8 cellular contexts compared by ENCODE assay signal in the genomic region with DNA sequence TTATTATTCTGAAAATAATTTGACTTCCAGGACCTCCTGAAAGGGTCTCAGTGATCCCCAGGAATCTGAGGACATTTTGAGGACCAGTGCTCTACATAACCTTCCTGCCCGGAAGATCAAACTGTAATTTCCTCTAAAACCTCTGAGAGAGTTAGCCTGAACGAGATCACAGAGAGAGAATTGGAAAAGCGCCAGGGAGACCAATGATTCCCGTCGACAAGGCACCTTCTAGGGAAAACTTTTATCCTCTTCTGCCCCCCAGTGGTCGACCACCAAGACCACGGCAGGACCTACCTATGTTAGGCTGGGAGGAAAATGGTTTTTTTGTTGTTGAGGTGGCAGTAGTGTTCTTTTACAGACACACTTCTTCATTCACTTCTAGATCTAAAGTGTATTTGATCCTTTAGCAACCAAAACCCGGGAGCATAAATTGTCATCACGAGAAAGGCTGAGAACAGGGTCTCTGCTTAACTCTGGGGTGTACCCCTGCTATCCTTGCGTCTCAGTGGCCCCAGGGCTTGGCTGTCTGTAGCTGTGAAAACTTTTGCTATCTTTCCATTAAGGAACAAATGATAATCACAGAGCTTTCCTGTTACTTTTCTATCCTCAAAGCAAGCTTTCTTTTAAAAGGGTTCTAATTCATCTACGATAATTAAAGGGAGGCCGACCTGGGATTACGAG.
DNase-seq lines count a peak whose midpoint lies in the region; ATAC-seq and TF ChIP-seq lines count a peak whose summit lies in the region.

No MANE protein-coding gene starts in this region.

- TF ChIP-seq CTCF in Loucy (conservative IDR thresholded peaks at IDR 0.05; ENCODE audit: low read length) (peak; percentile 93), MCF 10A (IDR thresholded peaks at IDR 0.05; ENCODE audit: unreplicated experiment) (peak; percentile 59)

- no peak overlapping the region for H3K27ac Mint-ChIP-seq in MCF 10A (ENCODE audit: low read depth, unreplicated experiment)

- intact Hi-C loops in MCF 10A (cut with micrococcal nuclease) = loop anchor here (1.0 kb wide), 3 partner anchors 88 to 351 kb away; no protein-coding TSS in a partner anchor

- H3K9me2 ChIP-seq in Loucy (replicated peaks; ENCODE audit: low read depth, low read length) = no peaks in the 10 kb centered on the region

- H3K4me3 ChIP-seq in Loucy (ENCODE audit: low read length, poor library complexity, severe bottlenecking) = peak overlapping the region; percentile 8

- peaks cover 10% of the 10 kb centered on the region; the same call in 1 of the 2 replicates for H3K9me3 ChIP-seq in Loucy (ENCODE audit: insufficient read depth, low read depth, low read length)

- H3K9ac ChIP-seq in Loucy (ENCODE audit: low read depth, low read length, poor library complexity, severe bottlenecking) = peak overlapping the region; percentile 12

- no peaks in the 10 kb centered on the region for H3K27me3 ChIP-seq in Loucy (ENCODE audit: insufficient read depth, low read length, poor library complexity, severe bottlenecking)

- no peaks in the 10 kb centered on the region for H3K4me1 Mint-ChIP-seq in MCF 10A (ENCODE audit: insufficient read depth, unreplicated experiment)

- no peaks in the 10 kb centered on the region for H3F3A ChIP-seq in Loucy (ENCODE audit: low read depth)

- no peaks in the 10 kb centered on the region for H3K27me3 Mint-ChIP-seq in MCF 10A (ENCODE audit: insufficient read depth, unreplicated experiment)

- DNase-seq in DMS79 (lab: John Stamatoyannopoulos, UW) (peak; percentile 80), SHP77 (lab: John Stamatoyannopoulos, UW) (peak; percentile 85 to 88), MCF 10A (ENCODE audit: unreplicated experiment) (peak; percentile 91), iPS-NIHi7 (ENCODE audit: extremely low spot score) (peak; percentile 93), cerebellar nuclear complex (lab: John Stamatoyannopoulos, UW) (no peak)
- DNase-seq in stimulated activated CD4-positive, alpha-beta T cell treated with anti-CD3 and anti-CD28 coated beads, Interleukin-12 subunit alpha, Interleukin-12 subunit beta, amount 100 ng/mL, for 4 hours = peak; percentile 23

- peak overlapping the region; percentile 82 for H2AFZ ChIP-seq in Loucy (ENCODE audit: low read length)

- H4K20me1 ChIP-seq in Loucy (ENCODE audit: insufficient read depth, low read length, poor library complexity, severe bottlenecking) = no peaks in the 10 kb centered on the region

- POLR2A ChIA-PET in MCF 10A (lab: Yijun Ruan, JAX) = interaction anchor here (0.6 to 1.1 kb wide), 2 partner anchors 141 to 309 kb away, joined by 3 to 4 read pairs; no protein-coding TSS in a partner anchor

- H3K79me2 ChIP-seq in Loucy (ENCODE audit: insufficient read depth, low read length) = no peaks in the 10 kb centered on the region

- H3K4me3 Mint-ChIP-seq in MCF 10A (ENCODE audit: unreplicated experiment) = no peak overlapping the region

- CTCF ChIA-PET in MCF 10A (lab: Yijun Ruan, JAX) = interaction anchor here (0.6 to 2.4 kb wide), 13 partner anchors 10 to 180 kb away, joined by 3 to 15 read pairs (median 5); no protein-coding TSS in a partner anchor

- H3K9me3 Mint-ChIP-seq in MCF 10A (ENCODE audit: unreplicated experiment) = peaks cover 16% of the 10 kb centered on the region

- peak overlapping the region; percentile 49 for H3K4me2 ChIP-seq in Loucy (ENCODE audit: low read depth, low read length, poor library complexity, severe bottlenecking)

- no peaks in the 10 kb centered on the region for H3K36me3 Mint-ChIP-seq in MCF 10A (ENCODE audit: insufficient read depth, unreplicated experiment)

- H3K36me3 ChIP-seq in Loucy (ENCODE audit: insufficient read depth, low read length) = peaks cover 5% of the 10 kb centered on the region; the same call in 1 of the 2 replicates

- no TSS peak for BruUV-seq in MCF 10A (replicated peaks; lab: Mats Ljungman, UMichigan)

- peaks cover 21% of the 10 kb centered on the region for H3K4me1 ChIP-seq in Loucy (ENCODE audit: insufficient read depth, low read length, poor library complexity, severe bottlenecking)

- no peak for ATAC-seq in HG02884 (IDR thresholded peaks at IDR 0.05; ENCODE audit: unreplicated experiment)

Comparison
In these comparisons a context has a peak if more than half of its experiments do, and no peak if none do; other contexts are left out.
1. DNase-seq: peak in DMS79 (single experiment), SHP77 (2 of 2), MCF 10A (single experiment), iPS-NIHi7 (single experiment) and stimulated activated CD4-positive, alpha-beta T cell treated with anti-CD3 and anti-CD28 coated beads, Interleukin-12 subunit alpha, Interleukin-12 subunit beta, amount 100 ng/mL, for 4 hours (single experiment); none in cerebellar nuclear complex (0 of 2).